In genomic region chr5:175738126-175738525, GRCh38 we compare ENCODE assay signal across 24 cellular contexts.
"Had no signal": no experiment of that assay in that cellular context is flagged by ENCODE, and none has a peak within 500 bp of the region (broad histone marks: within the 10 kb centered on the region; RNA-seq: fewer than 3 reads in every experiment).

No MANE protein-coding gene starts in this region.

- H3K36me3 Mint-ChIP-seq: naive thymus-derived CD4-positive, alpha-beta T cell; natural killer cell; neural progenitor cell; stimulated activated effector memory CD8-positive, alpha-beta T cell treated with anti-CD3 and anti-CD28 coated beads, Interleukin-12 subunit alpha, Interleukin-12 subunit beta, amount 100 ng/mL, for 72 hours; type B pancreatic cell had no signal

- DNase-seq: naive thymus-derived CD4-positive, alpha-beta T cell; natural killer cell; ovary; psoas muscle; right cardiac atrium; right lobe of liver; sigmoid colon; small intestine; stimulated activated CD4-positive, alpha-beta T cell treated with anti-CD3 and anti-CD28 coated beads, Interleukin-15, amount 100 ng/mL, for 24 hours; stimulated activated CD4-positive, alpha-beta T cell treated with anti-CD3 and anti-CD28 coated beads, Interleukin-2, amount 100 ng/mL, for 24 hours; stimulated activated CD4-positive, alpha-beta T cell treated with anti-CD3 and anti-CD28 coated beads, Interleukin-2, amount 100 ng/mL, for 48 hours; stimulated activated CD4-positive, alpha-beta T cell treated with anti-CD3 and anti-CD28 coated beads, Interleukin-4, amount 100 ng/mL, for 24 hours; stimulated activated naive CD4-positive, alpha-beta T cell; stimulated activated naive CD8-positive, alpha-beta T cell treated with anti-CD3 and anti-CD28 coated beads, Interleukin-15, amount 100 ng/mL, for 72 hours; stimulated activated naive CD8-positive, alpha-beta T cell treated with anti-CD3 and anti-CD28 coated beads, Interleukin-15, Interleukin-2, amounts not matched to agents 100 U/mL and 50 U/mL, for 24 hours; substantia nigra; testis; transverse colon; upper lobe of right lung had no signal

- H3K9me3 Mint-ChIP-seq: natural killer cell; nephron; stimulated activated effector memory CD8-positive, alpha-beta T cell treated with anti-CD3 and anti-CD28 coated beads, Interleukin-12 subunit alpha, Interleukin-12 subunit beta, amount 100 ng/mL, for 72 hours; stimulated activated naive CD8-positive, alpha-beta T cell treated with anti-CD3 and anti-CD28 coated beads, Interleukin-15, amount 100 ng/mL, for 72 hours; type B pancreatic cell had no signal

- H3K4me3 Mint-ChIP-seq: naive thymus-derived CD4-positive, alpha-beta T cell; natural killer cell; nephron; neural progenitor cell; stimulated activated effector memory CD8-positive, alpha-beta T cell treated with anti-CD3 and anti-CD28 coated beads, Interleukin-12 subunit alpha, Interleukin-12 subunit beta, amount 100 ng/mL, for 72 hours; stimulated activated naive CD8-positive, alpha-beta T cell treated with anti-CD3 and anti-CD28 coated beads, Interleukin-15, amount 100 ng/mL, for 72 hours; type B pancreatic cell had no signal

- H3K27ac Mint-ChIP-seq: naive thymus-derived CD4-positive, alpha-beta T cell; natural killer cell; nephron; neural progenitor cell; progenitor cell of endocrine pancreas; stimulated activated effector memory CD8-positive, alpha-beta T cell treated with anti-CD3 and anti-CD28 coated beads, Interleukin-12 subunit alpha, Interleukin-12 subunit beta, amount 100 ng/mL, for 72 hours; type B pancreatic cell had no signal

- H3K4me1 Mint-ChIP-seq: naive thymus-derived CD4-positive, alpha-beta T cell; natural killer cell; nephron; stimulated activated effector memory CD8-positive, alpha-beta T cell treated with anti-CD3 and anti-CD28 coated beads, Interleukin-12 subunit alpha, Interleukin-12 subunit beta, amount 100 ng/mL, for 72 hours; stimulated activated naive CD8-positive, alpha-beta T cell treated with anti-CD3 and anti-CD28 coated beads, Interleukin-15, amount 100 ng/mL, for 72 hours had no signal

- ATAC-seq: naive thymus-derived CD4-positive, alpha-beta T cell; natural killer cell; psoas muscle; right cardiac atrium; right lobe of liver; stimulated activated effector memory CD8-positive, alpha-beta T cell treated with anti-CD3 and anti-CD28 coated beads, Interleukin-12 subunit alpha, Interleukin-12 subunit beta, amount 100 ng/mL, for 72 hours; stimulated activated naive CD8-positive, alpha-beta T cell treated with anti-CD3 and anti-CD28 coated beads, Interleukin-15, amount 100 ng/mL, for 72 hours; stimulated activated naive CD8-positive, alpha-beta T cell treated with anti-CD3 and anti-CD28 coated beads, Interleukin-15, Interleukin-2, amounts not matched to agents 100 U/mL and 50 U/mL, for 24 hours; upper lobe of right lung had no signal
